Comparison of ENCODE assay signal across 7 cellular contexts in the genomic region with DNA sequence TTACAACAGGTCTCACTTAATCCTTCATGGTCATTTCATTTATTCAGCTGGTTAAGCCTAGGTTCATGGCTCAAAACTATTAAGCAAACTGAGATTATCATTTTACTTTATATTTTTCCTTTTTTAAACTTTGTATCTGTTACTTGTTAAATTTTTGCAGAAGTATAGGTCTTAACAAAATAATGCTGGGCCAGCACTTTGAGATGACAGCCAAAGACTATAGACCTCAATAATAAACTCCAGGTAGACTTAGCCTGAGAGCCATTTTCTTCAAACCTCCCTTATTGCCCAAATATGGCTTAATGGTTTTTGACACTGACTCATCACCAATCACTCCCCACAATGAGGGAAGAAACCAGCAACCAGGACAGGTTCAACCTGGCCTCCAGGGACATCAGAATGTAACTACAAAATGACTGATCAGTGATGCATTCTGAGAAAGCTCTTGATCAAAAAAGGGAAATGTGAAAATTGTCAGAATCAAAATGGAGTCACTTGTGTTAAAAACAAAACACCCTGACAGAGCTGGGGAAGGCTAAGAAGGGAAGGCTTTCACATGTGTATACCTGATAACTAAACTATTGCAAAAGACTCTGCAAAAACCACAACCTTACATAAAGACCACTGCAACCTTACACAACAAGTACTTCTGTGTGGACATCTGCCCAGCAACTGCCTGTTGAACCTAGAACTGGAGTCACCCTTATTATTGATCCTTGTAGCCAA. TPM values are rescaled to one million over a fixed set of nuclear protein-coding genes. Genes with fewer than 3 reads are reported as not detected.
A peak's percentile ranks its signal among the peaks of the same experiment; 100 is the strongest.
DNase-seq lines count a peak whose midpoint lies in the region; ATAC-seq, FAIRE-seq and TF ChIP-seq lines count a peak whose summit lies in the region.

No MANE protein-coding gene starts in this region.

- no peak overlapping the region for H2AFZ ChIP-seq in OCI-LY3 (ENCODE audit: low read depth, low read length)

- H3K36me3 ChIP-seq in OCI-LY3 (replicated peaks; ENCODE audit: low read depth, low read length) (peaks cover 4% of the 10 kb centered on the region), liver (ENCODE audit: control insufficient read depth in 4 of 4, insufficient read depth in 3 of 4, low read depth in 1 of 4, low read length in 3 of 4) (no peaks in the 10 kb centered on the region), MG63 (no peaks in the 10 kb centered on the region)

- H3K9ac ChIP-seq in OCI-LY3 (ENCODE audit: low read length): peak overlapping the region; percentile 75
- H3K9ac ChIP-seq in liver (ENCODE audit: low read depth in 1 of 2, low read length in 2 of 2): no peak overlapping the region

- H4K20me1 ChIP-seq in OCI-LY3 (ENCODE audit: insufficient read depth, low read length): peaks cover 12% of the 10 kb centered on the region; the same call in 1 of the 2 replicates

- ATAC-seq in GM19035 (IDR thresholded peaks at IDR 0.05; ENCODE audit: unreplicated experiment) (peak; percentile 53), HG02840 (IDR thresholded peaks at IDR 0.05; ENCODE audit: low FRiP score, unreplicated experiment) (peak; percentile 55)

- peaks cover 27% of the 10 kb centered on the region for H3K79me2 ChIP-seq in OCI-LY3 (ENCODE audit: low read length)

- H3K4me1 ChIP-seq in OCI-LY3 (ENCODE audit: low read length) (peaks cover 65% of the 10 kb centered on the region), liver (ENCODE audit: control insufficient read depth in 4 of 4, insufficient read depth in 4 of 4, low read length in 3 of 4) (peaks cover 2 to 12% (median 8%) of the 10 kb centered on the region in 4 donors)

- no peak for FAIRE-seq in D721Med (lab: Jason Lieb, UNC)

- no peak for TF ChIP-seq CTCF in OCI-LY3 (IDR thresholded peaks at IDR 0.05; ENCODE audit: low read depth, low read length)
- no peak for TF ChIP-seq CTCF in liver (IDR thresholded peaks at IDR 0.05; ENCODE audit: low read depth, low read length, missing input control)
- TF ChIP-seq CTCF in D721Med (IDR thresholded peaks at IDR 0.05; ENCODE audit: insufficient read depth, missing control alignments): no peak

- peak overlapping the region; percentile 78 for H3K4me2 ChIP-seq in OCI-LY3 (ENCODE audit: low read length)

- H3K27me3 ChIP-seq in OCI-LY3 (ENCODE audit: low read depth, low read length) (no peaks in the 10 kb centered on the region), liver (ENCODE audit: control insufficient read depth in 4 of 4, insufficient read depth in 4 of 4, low read length in 3 of 4) (no peaks in the 10 kb centered on the region), MG63 (no peaks in the 10 kb centered on the region)

- H3K9me3 ChIP-seq in OCI-LY3 (ENCODE audit: insufficient read depth, low read length) (no peaks in the 10 kb centered on the region), liver (ENCODE audit: control insufficient read depth in 4 of 4, low read length in 3 of 4) (no peaks in the 10 kb centered on the region), MG63 (no peaks in the 10 kb centered on the region)

- peak overlapping the region; percentile 51 for H3K4me3 ChIP-seq in OCI-LY3 (ENCODE audit: low read length)
- H3K4me3 ChIP-seq in liver (ENCODE audit: low read depth in 1 of 3, low read length in 3 of 3): no peak overlapping the region
- no peak overlapping the region for H3K4me3 ChIP-seq in MG63

- H3K27ac ChIP-seq in OCI-LY3 (ENCODE audit: low read length) (peak overlapping the region; percentile 100), liver (ENCODE audit: low read depth in 1 of 2, low read length in 2 of 2) (no peak overlapping the region), caudate nucleus (ENCODE audit: low read depth, low read length) (no peak overlapping the region)

- DNase-seq in D721Med (ENCODE audit: insufficient read length, low spot score): no peak
- DNase-seq in caudate nucleus (lab: John Stamatoyannopoulos, UW): no peak
- DNase-seq in MG63: no peak

- no peak for TF ChIP-seq RAD21 in liver (IDR thresholded peaks at IDR 0.05)

TF ChIP-seq in liver, 16 proteins besides CTCF, POLR2A, EP300 and RAD21:
- no peak for TF ChIP-seq FOXA1 (IDR thresholded peaks at IDR 0.05)
- TF ChIP-seq HNF4A (conservative IDR thresholded peaks at IDR 0.05): peak; percentile 24 to 25

RNA-seq across cellular contexts. Expression of gene CCDC126, which starts 2.1 kb away (rescaled TPM):
- 10 to 100 TPM in 1 of 2 donors, 1 to 10 TPM in 1; 6.2 to 11.3 TPM for total RNA-seq in liver
- 1 to 10 TPM; 4.8 to 9.3 TPM for polyA plus RNA-seq in liver
- 6.3 and 10.7 TPM in 2 replicates for total RNA-seq in MG63 (2014; rRNA removed; shearing (Covaris generic); ENCODE audit: low replicate concordance)
